In the genomic region with DNA sequence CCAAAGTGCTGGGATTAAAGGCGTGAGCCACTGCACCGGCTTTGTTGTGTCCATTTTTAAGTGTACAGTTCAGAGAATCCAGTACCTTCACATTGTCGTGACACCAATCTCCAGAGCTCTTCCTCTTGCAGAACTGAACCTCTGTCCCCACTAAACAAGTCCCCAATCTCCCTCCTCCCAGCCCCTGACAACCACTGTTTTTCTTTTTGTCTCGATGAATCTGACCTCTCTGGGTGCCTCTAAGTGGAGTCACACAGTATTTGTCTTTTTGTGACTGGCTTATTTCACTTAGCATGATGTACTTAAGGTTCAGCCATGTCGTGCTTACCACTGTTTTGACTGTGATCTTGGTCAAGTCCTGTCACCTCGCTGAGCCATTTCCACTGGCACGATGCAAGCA, we compare ENCODE assay signal across 19 cellular contexts. TPM values are rescaled to one million over a fixed set of nuclear protein-coding genes. Genes with fewer than 3 reads are reported as not detected.
DNase-seq lines count a peak whose midpoint lies in the region; ATAC-seq and TF ChIP-seq lines count a peak whose summit lies in the region.
"Had no signal": no experiment of that assay in that cellular context is flagged by ENCODE, and none has a peak within 500 bp of the region (broad histone marks: within the 10 kb centered on the region; RNA-seq: fewer than 3 reads in every experiment).

No MANE protein-coding gene starts in this region.

- H2AFZ ChIP-seq in SU-DHL-6 (ENCODE audit: low read depth, low read length, severe bottlenecking) (no peak overlapping the region), GM23338 (no peak overlapping the region), GM23248 (no peak overlapping the region)

- H3K4me3 ChIP-seq in SU-DHL-6 (ENCODE audit: insufficient read depth, low read length, poor library complexity, severe bottlenecking) (no peak overlapping the region), GM23338 (no peak overlapping the region), GM23248 (no peak overlapping the region)

- no peaks in the 10 kb centered on the region for H3K9me3 Mint-ChIP-seq in stimulated activated naive CD8-positive, alpha-beta T cell treated with anti-CD3 and anti-CD28 coated beads, Interleukin-15, Interleukin-2, amounts not matched to agents 100 ng/mL and 50 ng/mL, for 24 hours
- peaks cover 4% of the 10 kb centered on the region for H3K9me3 Mint-ChIP-seq in glutamatergic neuron (ENCODE audit: unreplicated experiment)
- peaks cover 3% of the 10 kb centered on the region; the same call in 1 of the 3 replicates for H3K9me3 Mint-ChIP-seq in GM23338

- H3K4me2 ChIP-seq in SU-DHL-6 (ENCODE audit: low read depth, low read length, poor library complexity, severe bottlenecking) (no peak overlapping the region), GM23338 (no peak overlapping the region), GM23248 (ENCODE audit: unreplicated experiment) (no peak overlapping the region)

- H3K4me3 Mint-ChIP-seq in stimulated activated naive CD8-positive, alpha-beta T cell treated with anti-CD3 and anti-CD28 coated beads, Interleukin-15, Interleukin-2, amounts not matched to agents 100 ng/mL and 50 ng/mL, for 24 hours = no peak overlapping the region
- H3K4me3 Mint-ChIP-seq in glutamatergic neuron (ENCODE audit: unreplicated experiment) = peak overlapping the region; percentile 26
- H3K4me3 Mint-ChIP-seq in GM23338 = no peak overlapping the region; the same call in 2 of the 3 replicates

- H3K79me2 ChIP-seq in SU-DHL-6 (ENCODE audit: insufficient read depth, low read length) (peaks cover 9% of the 10 kb centered on the region; the same call in 1 of the 2 replicates), GM23338 (replicated peaks; ENCODE audit: insufficient read depth) (peaks cover 13% of the 10 kb centered on the region), GM23248 (ENCODE audit: insufficient read depth) (peaks cover 13% of the 10 kb centered on the region)

- 56 to 60% methylated on average over 7 of the region's 7 CpGs for WGBS in GM23248 (ENCODE audit: low coverage in 1 of 2, low lambda C conversion rate in 2 of 2, missing lambda C conversion rate in 2 of 2), 2 experiments

- H3F3A ChIP-seq in SU-DHL-6 (ENCODE audit: insufficient read depth) (peaks cover 35% of the 10 kb centered on the region), GM23338 (replicated peaks; ENCODE audit: low read depth) (peaks cover 43% of the 10 kb centered on the region), GM23248 (ENCODE audit: insufficient read depth) (peaks cover 30% of the 10 kb centered on the region)

- no peak for DNase-seq in stimulated activated naive CD8-positive, alpha-beta T cell treated with anti-CD3 and anti-CD28 coated beads, Interleukin-15, Interleukin-2, amounts not matched to agents 100 U/mL and 50 U/mL, for 24 hours
- no peak for DNase-seq in glutamatergic neuron
- DNase-seq in D341Med (ENCODE audit: low spot score) = no peak
- no peak for DNase-seq in GM23338 (ENCODE audit: low spot score)
- no peak for DNase-seq in AG08396 (ENCODE audit: low spot score)
- no peak for DNase-seq in GM23248
- DNase-seq: caudate nucleus; DMS79 treated with DMSO at 0.1 percent for 48 hours; left ventricle myocardium superior; NCI-H187 treated with DMSO at 0.1 percent for 48 hours; NCI-H510A; stimulated activated CD4-positive, alpha-beta T cell treated with anti-CD3 and anti-CD28 coated beads, Interleukin-12 subunit alpha, Interleukin-12 subunit beta, amount 100 ng/mL, for 4 hours had no signal

- peaks cover 9% of the 10 kb centered on the region for H3K27me3 Mint-ChIP-seq in stimulated activated naive CD8-positive, alpha-beta T cell treated with anti-CD3 and anti-CD28 coated beads, Interleukin-15, Interleukin-2, amounts not matched to agents 100 ng/mL and 50 ng/mL, for 24 hours
- peaks cover 4% of the 10 kb centered on the region for H3K27me3 Mint-ChIP-seq in glutamatergic neuron (ENCODE audit: unreplicated experiment)
- H3K27me3 Mint-ChIP-seq in GM23338 (ENCODE audit: insufficient read depth, low read depth, poor library complexity) = peaks cover 23% of the 10 kb centered on the region

- H3K4me1 ChIP-seq in GM23338 (ENCODE audit: insufficient read depth) (peaks cover 10% of the 10 kb centered on the region), GM23248 (ENCODE audit: insufficient read depth) (0 out of 2 replicates have a peak, but pooled peaks cover 2% of the 10 kb centered on the region)

- peak overlapping the region; percentile 19; the same call in 1 of the 2 replicates for H3K27ac ChIP-seq in SU-DHL-6 (ENCODE audit: low read depth, low read length)
- no peak overlapping the region for H3K27ac ChIP-seq in GM23338 (ENCODE audit: low read depth)
- H3K27ac ChIP-seq in GM23248 = no peak overlapping the region
- H3K27ac ChIP-seq: HL-60, VCaP had no signal

- peak overlapping the region; percentile 13 for H3K27ac Mint-ChIP-seq in stimulated activated naive CD8-positive, alpha-beta T cell treated with anti-CD3 and anti-CD28 coated beads, Interleukin-15, Interleukin-2, amounts not matched to agents 100 ng/mL and 50 ng/mL, for 24 hours
- H3K27ac Mint-ChIP-seq in glutamatergic neuron (ENCODE audit: unreplicated experiment) (peak overlapping the region; percentile 56), GM23338 (no peak overlapping the region)

- no peaks in the 10 kb centered on the region for H3K27me3 ChIP-seq in SU-DHL-6 (ENCODE audit: low read length)
- no peaks in the 10 kb centered on the region for H3K27me3 ChIP-seq in GM23338 (ENCODE audit: insufficient read depth)
- H3K27me3 ChIP-seq in GM23248 (replicated peaks; ENCODE audit: insufficient read depth) = no peaks in the 10 kb centered on the region

- H3K9me3 ChIP-seq in SU-DHL-6 (ENCODE audit: insufficient read depth, low read length) (no peaks in the 10 kb centered on the region), GM23248 (ENCODE audit: low read depth) (no peaks in the 10 kb centered on the region)

- H3K36me3 ChIP-seq in SU-DHL-6 (ENCODE audit: low read length) (0 out of 2 replicates have a peak, but pooled peaks cover under 1% of the 10 kb centered on the region), GM23338 (ENCODE audit: insufficient read depth) (peaks cover 19% of the 10 kb centered on the region), GM23248 (ENCODE audit: low read depth) (peaks cover 19% of the 10 kb centered on the region)

- no peak for ATAC-seq in stimulated activated naive CD8-positive, alpha-beta T cell treated with anti-CD3 and anti-CD28 coated beads, Interleukin-15, Interleukin-2, amounts not matched to agents 100 U/mL and 50 U/mL, for 24 hours
- ATAC-seq in GM23338 = no peak
- ATAC-seq: left ventricle myocardium superior, Panc1 had no signal

- no peak for TF ChIP-seq CTCF in SU-DHL-6 (IDR thresholded peaks at IDR 0.05; ENCODE audit: insufficient read depth, low read length, poor library complexity, severe bottlenecking)
- no peak for TF ChIP-seq CTCF in glutamatergic neuron (IDR thresholded peaks at IDR 0.05; ENCODE audit: partially characterized antibody, unreplicated experiment)
- no peak for TF ChIP-seq CTCF in GM23338 (conservative IDR thresholded peaks at IDR 0.05; ENCODE audit: low read depth in 2 of 2)

- H3K9me2 ChIP-seq in SU-DHL-6 (replicated peaks; ENCODE audit: insufficient read depth, low read length) (no peaks in the 10 kb centered on the region), GM23338 (ENCODE audit: insufficient read depth) (no peaks in the 10 kb centered on the region), GM23248 (ENCODE audit: insufficient read depth) (no peaks in the 10 kb centered on the region)

- peaks cover 31% of the 10 kb centered on the region for H3K36me3 Mint-ChIP-seq in stimulated activated naive CD8-positive, alpha-beta T cell treated with anti-CD3 and anti-CD28 coated beads, Interleukin-15, Interleukin-2, amounts not matched to agents 100 ng/mL and 50 ng/mL, for 24 hours (ENCODE audit: low read depth)
- H3K36me3 Mint-ChIP-seq in glutamatergic neuron (ENCODE audit: unreplicated experiment) (no peaks in the 10 kb centered on the region), GM23338 (ENCODE audit: low read depth) (peaks cover 33% of the 10 kb centered on the region)

- H4K20me1 ChIP-seq in SU-DHL-6 (ENCODE audit: low read depth, low read length) (peaks cover 12% of the 10 kb centered on the region; the same call in 1 of the 2 replicates), GM23338 (replicated peaks; ENCODE audit: insufficient read depth) (peaks cover 23% of the 10 kb centered on the region), GM23248 (ENCODE audit: insufficient read depth) (peaks cover 6% of the 10 kb centered on the region)

- in situ Hi-C loops in GM23248 (cut with MboI) = loop anchor here (5.0 kb wide), 1 partner anchor 83 kb away; a partner anchor contains a TSS

- H3K9ac ChIP-seq in SU-DHL-6 (ENCODE audit: low read length) (no peak overlapping the region), GM23248 (no peak overlapping the region)

- H3K4me1 Mint-ChIP-seq in stimulated activated naive CD8-positive, alpha-beta T cell treated with anti-CD3 and anti-CD28 coated beads, Interleukin-15, Interleukin-2, amounts not matched to agents 100 ng/mL and 50 ng/mL, for 24 hours (ENCODE audit: low read depth) = peaks cover 31% of the 10 kb centered on the region
- peaks cover 3% of the 10 kb centered on the region for H3K4me1 Mint-ChIP-seq in glutamatergic neuron (ENCODE audit: low read depth, unreplicated experiment)
- H3K4me1 Mint-ChIP-seq in GM23338 = peaks cover 19% of the 10 kb centered on the region

TF ChIP-seq in GM23338, 12 proteins besides CTCF, POLR2A, EP300 and RAD21 (continues in another document):
- TF ChIP-seq EZH2phosphoT487 (IDR thresholded peaks at IDR 0.05; ENCODE audit: unreplicated experiment) = no peak
- TF ChIP-seq JUNB (IDR thresholded peaks at IDR 0.05; ENCODE audit: unreplicated experiment) = no peak
- no peak for TF ChIP-seq POLR2AphosphoS5 (IDR thresholded peaks at IDR 0.05; ENCODE audit: low read depth)

RNA-seq across cellular contexts. Expression of a gene that starts 1.6 kb away (rescaled TPM):
- total RNA-seq in glutamatergic neuron (ENCODE audit: unreplicated experiment) = not detected
- not detected in 2 replicates for total RNA-seq in GM23338 (2014; rRNA removed; shearing (Covaris generic))
- polyA plus RNA-seq in GM23338 (2016; fragmentation: Nextera tagmentation; extraction: Ambion mirVana) (not detected in 2 replicates), GM23248 (2016; fragmentation: Nextera tagmentation; extraction: Ambion mirVana) (not detected in 2 replicates)
- total RNA-seq in GM23248 (2014; rRNA removed; shearing (Covaris generic)) = not detected in 2 replicates
- total RNA-seq: fibroblast of villous mesenchyme, left ventricle myocardium superior, pulmonary artery endothelial cell had no signal

RNA-seq across cellular contexts. Expression of a gene that starts 6.9 kb away (rescaled TPM):
- total RNA-seq in glutamatergic neuron (ENCODE audit: unreplicated experiment) = 559 TPM
- total RNA-seq in GM23338 (2014; rRNA removed; shearing (Covaris generic)) = 1,202 and 1,683 TPM in 2 replicates
- polyA plus RNA-seq in GM23338 (2016; fragmentation: Nextera tagmentation; extraction: Ambion mirVana) (4,143 and 4,572 TPM in 2 replicates), GM23248 (2016; fragmentation: Nextera tagmentation; extraction: Ambion mirVana) (1,193 and 1,202 TPM in 2 replicates)
- total RNA-seq in GM23248 (2014; rRNA removed; shearing (Covaris generic)) = 1,199 and 1,347 TPM in 2 replicates

RNA-seq across cellular contexts. Expression of a gene that starts 7.1 kb away (rescaled TPM):
- 25.2 TPM for total RNA-seq in glutamatergic neuron (ENCODE audit: unreplicated experiment)
- total RNA-seq in GM23338 (2014; rRNA removed; shearing (Covaris generic)) = 35.9 and 41.2 TPM in 2 replicates
- 84.5 and 87.3 TPM in 2 replicates for polyA plus RNA-seq in GM23338 (2016; fragmentation: Nextera tagmentation; extraction: Ambion mirVana)
- total RNA-seq in GM23248 (2014; rRNA removed; shearing (Covaris generic)) = 21.9 and 31.5 TPM in 2 replicates
- polyA plus RNA-seq in GM23248 (2016; fragmentation: Nextera tagmentation; extraction: Ambion mirVana) = 75.0 and 77.6 TPM in 2 replicates
